In the genomic region with DNA sequence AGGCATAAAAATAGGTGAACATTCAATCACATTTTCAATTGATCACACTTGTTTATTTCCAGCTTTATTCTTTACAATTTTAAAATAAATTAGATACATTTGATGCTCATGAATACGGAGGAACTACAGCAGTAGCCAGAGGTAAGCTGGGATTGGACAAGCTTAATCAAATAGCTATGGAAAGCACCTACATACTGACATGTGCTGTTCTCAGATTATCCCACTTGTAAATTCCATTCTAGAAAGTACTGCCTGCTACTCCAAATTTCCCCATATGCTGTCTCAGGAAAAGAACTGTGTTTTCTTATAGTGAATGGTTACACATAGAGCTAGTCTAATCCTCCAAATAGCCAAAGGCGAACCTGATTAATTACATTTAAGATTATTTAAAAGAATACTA, we compare ENCODE assay signal across 21 cellular contexts.
"Had no signal": no experiment of that assay in that cellular context is flagged by ENCODE, and none has a peak within 500 bp of the region (broad histone marks: within the 10 kb centered on the region; RNA-seq: fewer than 3 reads in every experiment).

No MANE protein-coding gene starts in this region.

- H3K36me3 ChIP-seq: ascending aorta, pancreas, right lobe of liver had no signal

- H3K9me3 ChIP-seq: ascending aorta, mucosa of descending colon, pancreas, right lobe of liver, testis had no signal

- DNase-seq: activated CD4-positive, alpha-beta T cell treated with anti-CD3 and anti-CD28 coated beads, Interleukin-2, amount 50 U/mL, for 1 hour; activated CD4-positive, CD25-positive, alpha-beta regulatory T cell treated with anti-CD3 and anti-CD28 coated beads, Interleukin-2, amount 50 U/mL, for 72 hours; activated CD8-positive, alpha-beta memory T cell treated with anti-CD3 and anti-CD28 coated beads, Interleukin-2, amount 50 U/mL, for 4 hours; activated effector memory CD4-positive, alpha-beta T cell treated with anti-CD3 and anti-CD28 coated beads, Interleukin-2, amount 50 U/mL, for 16 hours; activated T-cell treated with anti-CD3 and anti-CD28 coated beads, Interleukin-2, amount 50 U/mL, for 4 hours; cerebellar nuclear complex; effector CD4-positive, alpha-beta T cell; kidney; mesenchymal stem cell; mucosa of descending colon; naive thymus-derived CD8-positive, alpha-beta T cell; pancreas; right lobe of liver; small intestine; stimulated activated CD4-positive, alpha-beta T cell treated with anti-CD3 and anti-CD28 coated beads, Interleukin-4, amount 100 ng/mL, for 24 hours; testis had no signal

- H3K27ac Mint-ChIP-seq: stimulated activated effector memory CD8-positive, alpha-beta T cell treated with anti-CD3 and anti-CD28 coated beads, Interleukin-12 subunit alpha, Interleukin-12 subunit beta, amount 100 ng/mL, for 72 hours; T-helper 1 cell treated with Interleukin-12 subunit alpha and Interleukin-12 subunit beta and Interleukin-4 antibody, amounts not matched to agents 30 μg/mL and 1 μg/mL, for 36 hours had no signal

- H3K27me3 Mint-ChIP-seq: activated naive CD4-positive, alpha-beta T cell treated with anti-CD3 and anti-CD28 coated beads, Interleukin-2, amount 50 U/mL, for 24 hours; naive thymus-derived CD8-positive, alpha-beta T cell had no signal

- FAIRE-seq: kidney, pancreas had no signal

- H3K27me3 ChIP-seq: ascending aorta, pancreas, right lobe of liver, testis had no signal

- ATAC-seq: activated T-cell treated with anti-CD3 and anti-CD28 coated beads, Interleukin-2, amount 50 U/mL, for 4 hours; left lobe of liver; naive thymus-derived CD8-positive, alpha-beta T cell; stimulated activated effector memory CD8-positive, alpha-beta T cell treated with anti-CD3 and anti-CD28 coated beads, Interleukin-12 subunit alpha, Interleukin-12 subunit beta, amount 100 ng/mL, for 72 hours had no signal

- H3K4me3 Mint-ChIP-seq: activated T-cell treated with anti-CD3 and anti-CD28 coated beads, Interleukin-2, amount 50 U/mL, for 4 hours; naive thymus-derived CD8-positive, alpha-beta T cell; stimulated activated effector memory CD8-positive, alpha-beta T cell treated with anti-CD3 and anti-CD28 coated beads, Interleukin-12 subunit alpha, Interleukin-12 subunit beta, amount 100 ng/mL, for 72 hours; T-helper 1 cell treated with Interleukin-12 subunit alpha and Interleukin-12 subunit beta and Interleukin-4 antibody, amounts not matched to agents 30 μg/mL and 1 μg/mL, for 36 hours had no signal

- H3K4me3 ChIP-seq: ascending aorta, mucosa of descending colon, pancreas, right lobe of liver, testis had no signal

- H3K27ac ChIP-seq: ascending aorta, right lobe of liver had no signal

- H3K9me3 Mint-ChIP-seq: activated naive CD4-positive, alpha-beta T cell treated with anti-CD3 and anti-CD28 coated beads, Interleukin-2, amount 50 U/mL, for 24 hours; stimulated activated effector memory CD8-positive, alpha-beta T cell treated with anti-CD3 and anti-CD28 coated beads, Interleukin-12 subunit alpha, Interleukin-12 subunit beta, amount 100 ng/mL, for 72 hours; T-helper 1 cell treated with Interleukin-12 subunit alpha and Interleukin-12 subunit beta and Interleukin-4 antibody, amounts not matched to agents 30 μg/mL and 1 μg/mL, for 36 hours had no signal
